ENCODE assay signal across 1 cellular context in genomic region chr13:27251166-27252088, GRCh38.
TF ChIP-seq lines count a peak whose summit lies in the region.

Gene RPL21 (plus strand): TSS chr13:27251558. CDS start chr13:27253777, 2,219 bp downstream.

TF ChIP-seq in HepG2, 621 proteins besides CTCF, POLR2A, EP300 and RAD21 (continued from another document and continues in another):
- TF ChIP-seq ZNF75D (CRISPR knock-in tag; IDR thresholded peaks at IDR 0.05; ENCODE audit: borderline replicate concordance): no peak
- TF ChIP-seq SIX1 (CRISPR knock-in tag; IDR thresholded peaks at IDR 0.05; ENCODE audit: borderline replicate concordance): no peak
- TF ChIP-seq CBX2 (IDR thresholded peaks at IDR 0.05; ENCODE audit: low read depth, low read length): no peak
- no peak for TF ChIP-seq CBX2 (CRISPR knock-in tag; IDR thresholded peaks at IDR 0.05; ENCODE audit: low read depth)
- TF ChIP-seq SMARCC2 (IDR thresholded peaks at IDR 0.05): no peak
- TF ChIP-seq NR3C1 (CRISPR knock-in tag; IDR thresholded peaks at IDR 0.05): no peak
- TF ChIP-seq ZSCAN25 (CRISPR knock-in tag; IDR thresholded peaks at IDR 0.05): peak; percentile 77
- TF ChIP-seq ZBTB8A (CRISPR knock-in tag; IDR thresholded peaks at IDR 0.05; ENCODE audit: borderline replicate concordance, low read depth): 0 out of 2 replicates have a peak, but pooled peaks have one; percentile 53
- TF ChIP-seq FOSL1 (CRISPR knock-in tag; IDR thresholded peaks at IDR 0.05; ENCODE audit: borderline replicate concordance): 0 out of 2 replicates have a peak, but pooled peaks have one; percentile 17
- no peak for TF ChIP-seq PLRG1 (conservative IDR thresholded peaks at IDR 0.05)
- TF ChIP-seq ZNF451 (CRISPR knock-in tag; IDR thresholded peaks at IDR 0.05): no peak
- TF ChIP-seq ZNF142 (CRISPR knock-in tag; IDR thresholded peaks at IDR 0.05): peak; percentile 52
- no peak for TF ChIP-seq ZFP41 (CRISPR knock-in tag; IDR thresholded peaks at IDR 0.05; ENCODE audit: borderline replicate concordance)
- no peak for TF ChIP-seq ZNF780A (CRISPR knock-in tag; IDR thresholded peaks at IDR 0.05)
- peak; percentile 82; the same call in 1 of the 2 replicates for TF ChIP-seq TSC22D2 (CRISPR knock-in tag; IDR thresholded peaks at IDR 0.05; ENCODE audit: borderline replicate concordance)
- no peak for TF ChIP-seq THYN1 (CRISPR knock-in tag; IDR thresholded peaks at IDR 0.05; ENCODE audit: borderline replicate concordance, low read depth)
- TF ChIP-seq ZNF350 (CRISPR knock-in tag; IDR thresholded peaks at IDR 0.05; ENCODE audit: borderline replicate concordance, low read depth): peak; percentile 84; the same call in 1 of the 2 replicates
- peak; percentile 78 for TF ChIP-seq MEIS2 (CRISPR knock-in tag; IDR thresholded peaks at IDR 0.05)
- peak; percentile 82; the same call in 1 of the 2 replicates for TF ChIP-seq ZNF691 (CRISPR knock-in tag; IDR thresholded peaks at IDR 0.05; ENCODE audit: borderline replicate concordance, low read depth)
- peak; percentile 87; the same call in 1 of the 2 replicates for TF ChIP-seq REPIN1 (CRISPR knock-in tag; IDR thresholded peaks at IDR 0.05; ENCODE audit: borderline replicate concordance, low read depth)
- peak; percentile 3; the same call in 1 of the 2 replicates for TF ChIP-seq FOSL2 (CRISPR knock-in tag; IDR thresholded peaks at IDR 0.05)
- TF ChIP-seq ZNF354B (CRISPR knock-in tag; IDR thresholded peaks at IDR 0.05): no peak
- peak; percentile 95 for TF ChIP-seq CSRNP1 (CRISPR knock-in tag; IDR thresholded peaks at IDR 0.05)
- TF ChIP-seq SOX13 (IDR thresholded peaks at IDR 0.05): no peak
- no peak for TF ChIP-seq SOX13 (CRISPR knock-in tag; conservative IDR thresholded peaks at IDR 0.05 in 1 of 2, IDR thresholded peaks at IDR 0.05 in 1 of 2)
- peak; percentile 89 for TF ChIP-seq NFKB2 (CRISPR knock-in tag; IDR thresholded peaks at IDR 0.05; ENCODE audit: borderline replicate concordance)
- TF ChIP-seq ZNF549 (CRISPR knock-in tag; IDR thresholded peaks at IDR 0.05): no peak
- peak; percentile 35; the same call in 1 of the 2 replicates for TF ChIP-seq NCOA2 (CRISPR knock-in tag; IDR thresholded peaks at IDR 0.05)
- TF ChIP-seq DZIP1 (CRISPR knock-in tag; IDR thresholded peaks at IDR 0.05): peak; percentile 95
- TF ChIP-seq, protein P1, sequence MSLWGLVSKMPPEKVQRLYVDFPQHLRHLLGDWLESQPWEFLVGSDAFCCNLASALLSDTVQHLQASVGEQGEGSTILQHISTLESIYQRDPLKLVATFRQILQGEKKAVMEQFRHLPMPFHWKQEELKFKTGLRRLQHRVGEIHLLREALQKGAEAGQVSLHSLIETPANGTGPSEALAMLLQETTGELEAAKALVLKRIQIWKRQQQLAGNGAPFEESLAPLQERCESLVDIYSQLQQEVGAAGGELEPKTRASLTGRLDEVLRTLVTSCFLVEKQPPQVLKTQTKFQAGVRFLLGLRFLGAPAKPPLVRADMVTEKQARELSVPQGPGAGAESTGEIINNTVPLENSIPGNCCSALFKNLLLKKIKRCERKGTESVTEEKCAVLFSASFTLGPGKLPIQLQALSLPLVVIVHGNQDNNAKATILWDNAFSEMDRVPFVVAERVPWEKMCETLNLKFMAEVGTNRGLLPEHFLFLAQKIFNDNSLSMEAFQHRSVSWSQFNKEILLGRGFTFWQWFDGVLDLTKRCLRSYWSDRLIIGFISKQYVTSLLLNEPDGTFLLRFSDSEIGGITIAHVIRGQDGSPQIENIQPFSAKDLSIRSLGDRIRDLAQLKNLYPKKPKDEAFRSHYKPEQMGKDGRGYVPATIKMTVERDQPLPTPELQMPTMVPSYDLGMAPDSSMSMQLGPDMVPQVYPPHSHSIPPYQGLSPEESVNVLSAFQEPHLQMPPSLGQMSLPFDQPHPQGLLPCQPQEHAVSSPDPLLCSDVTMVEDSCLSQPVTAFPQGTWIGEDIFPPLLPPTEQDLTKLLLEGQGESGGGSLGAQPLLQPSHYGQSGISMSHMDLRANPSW (CRISPR knock-in tag; IDR thresholded peaks at IDR 0.05; ENCODE audit: borderline replicate concordance): peak; percentile 84; the same call in 1 of the 2 replicates
- TF ChIP-seq, protein P2, sequence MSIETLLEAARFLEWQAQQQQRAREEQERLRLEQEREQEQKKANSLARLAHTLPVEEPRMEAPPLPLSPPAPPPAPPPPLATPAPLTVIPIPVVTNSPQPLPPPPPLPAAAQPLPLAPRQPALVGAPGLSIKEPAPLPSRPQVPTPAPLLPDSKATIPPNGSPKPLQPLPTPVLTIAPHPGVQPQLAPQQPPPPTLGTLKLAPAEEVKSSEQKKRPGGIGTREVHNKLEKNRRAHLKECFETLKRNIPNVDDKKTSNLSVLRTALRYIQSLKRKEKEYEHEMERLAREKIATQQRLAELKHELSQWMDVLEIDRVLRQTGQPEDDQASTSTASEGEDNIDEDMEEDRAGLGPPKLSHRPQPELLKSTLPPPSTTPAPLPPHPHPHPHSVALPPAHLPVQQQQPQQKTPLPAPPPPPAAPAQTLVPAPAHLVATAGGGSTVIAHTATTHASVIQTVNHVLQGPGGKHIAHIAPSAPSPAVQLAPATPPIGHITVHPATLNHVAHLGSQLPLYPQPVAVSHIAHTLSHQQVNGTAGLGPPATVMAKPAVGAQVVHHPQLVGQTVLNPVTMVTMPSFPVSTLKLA (IDR thresholded peaks at IDR 0.05): peak; percentile 11; the same call in 1 of the 2 replicates
- no peak for TF ChIP-seq CCAR2 (optimal IDR thresholded peaks at IDR 0.05; ENCODE audit: low read depth, low read length)
- TF ChIP-seq MBNL3 (CRISPR knock-in tag; conservative IDR thresholded peaks at IDR 0.05): no peak
- TF ChIP-seq FOXO1 (CRISPR knock-in tag; IDR thresholded peaks at IDR 0.05): no peak
- no peak for TF ChIP-seq THAP7 (CRISPR knock-in tag; IDR thresholded peaks at IDR 0.05)
- TF ChIP-seq ZNF720 (CRISPR knock-in tag; IDR thresholded peaks at IDR 0.05): no peak
- TF ChIP-seq SMC3 (IDR thresholded peaks at IDR 0.05; ENCODE audit: low read length): no peak
- TF ChIP-seq XBP1 (CRISPR knock-in tag; IDR thresholded peaks at IDR 0.05): no peak
- TF ChIP-seq CREM (IDR thresholded peaks at IDR 0.05): peak; percentile 96
- 0 out of 2 replicates have a peak, but pooled peaks have one; percentile 52 for TF ChIP-seq CREM (CRISPR knock-in tag; IDR thresholded peaks at IDR 0.05)
- TF ChIP-seq ZNF703 (CRISPR knock-in tag; IDR thresholded peaks at IDR 0.05; ENCODE audit: borderline replicate concordance): peak; percentile 89; the same call in 1 of the 2 replicates
- no peak for TF ChIP-seq ZNF644 (CRISPR knock-in tag; IDR thresholded peaks at IDR 0.05; ENCODE audit: low read depth)
- TF ChIP-seq SP1 (IDR thresholded peaks at IDR 0.05): no peak
- TF ChIP-seq SP1 (CRISPR knock-in tag; IDR thresholded peaks at IDR 0.05): peak; percentile 51; the same call in 1 of the 2 replicates
- TF ChIP-seq SETDB1 (CRISPR knock-in tag; IDR thresholded peaks at IDR 0.05; ENCODE audit: borderline replicate concordance): no peak
- 0 out of 2 replicates have a peak, but pooled peaks have one; percentile 57 for TF ChIP-seq REXO4 (CRISPR knock-in tag; IDR thresholded peaks at IDR 0.05; ENCODE audit: borderline replicate concordance)
- TF ChIP-seq, protein P3, sequence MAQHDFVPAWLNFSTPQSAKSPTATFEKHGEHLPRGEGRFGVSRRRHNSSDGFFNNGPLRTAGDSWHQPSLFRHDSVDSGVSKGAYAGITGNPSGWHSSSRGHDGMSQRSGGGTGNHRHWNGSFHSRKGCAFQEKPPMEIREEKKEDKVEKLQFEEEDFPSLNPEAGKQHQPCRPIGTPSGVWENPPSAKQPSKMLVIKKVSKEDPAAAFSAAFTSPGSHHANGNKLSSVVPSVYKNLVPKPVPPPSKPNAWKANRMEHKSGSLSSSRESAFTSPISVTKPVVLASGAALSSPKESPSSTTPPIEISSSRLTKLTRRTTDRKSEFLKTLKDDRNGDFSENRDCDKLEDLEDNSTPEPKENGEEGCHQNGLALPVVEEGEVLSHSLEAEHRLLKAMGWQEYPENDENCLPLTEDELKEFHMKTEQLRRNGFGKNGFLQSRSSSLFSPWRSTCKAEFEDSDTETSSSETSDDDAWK (CRISPR knock-in tag; IDR thresholded peaks at IDR 0.05): no peak
- TF ChIP-seq ZNF773 (CRISPR knock-in tag; IDR thresholded peaks at IDR 0.05; ENCODE audit: borderline replicate concordance): no peak
- TF ChIP-seq ZSCAN31 (CRISPR knock-in tag; IDR thresholded peaks at IDR 0.05; ENCODE audit: low read depth): 0 out of 2 replicates have a peak, but pooled peaks have one; percentile 13
- TF ChIP-seq HDAC6 (IDR thresholded peaks at IDR 0.05; ENCODE audit: low read depth, low read length): no peak; the same call in 1 of the 2 replicates
- TF ChIP-seq ZNF562 (CRISPR knock-in tag; IDR thresholded peaks at IDR 0.05; ENCODE audit: borderline replicate concordance): no peak
- peak; percentile 94 for TF ChIP-seq TAF1 (CRISPR knock-in tag; IDR thresholded peaks at IDR 0.05)
- TF ChIP-seq KDM4B (CRISPR knock-in tag; IDR thresholded peaks at IDR 0.05): no peak; the same call in 1 of the 2 replicates
- peak; percentile 77 for TF ChIP-seq SP4 (CRISPR knock-in tag; IDR thresholded peaks at IDR 0.05)
